1 cellular context compared by ENCODE assay signal in genomic region chr15:41809526-41810220, GRCh38.
TF ChIP-seq lines count a peak whose summit lies in the region.

No MANE protein-coding gene starts in this region.

TF ChIP-seq in SK-N-SH, 30 proteins besides CTCF, POLR2A, EP300 and RAD21:
- TF ChIP-seq TEAD4 (IDR thresholded peaks at IDR 0.05; ENCODE audit: borderline replicate concordance, insufficient read depth) (no peak), POLR2AphosphoS5 (IDR thresholded peaks at IDR 0.05; ENCODE audit: low read depth, low read length) (no peak), FOSL2 (IDR thresholded peaks at IDR 0.05; ENCODE audit: borderline replicate concordance, low read depth) (no peak), GABPA (IDR thresholded peaks at IDR 0.05; ENCODE audit: low read depth) (no peak), NFIC (IDR thresholded peaks at IDR 0.05; ENCODE audit: borderline replicate concordance) (no peak), IRF3 (IDR thresholded peaks at IDR 0.05; ENCODE audit: low read depth, low read length) (no peak), MAX (IDR thresholded peaks at IDR 0.05; ENCODE audit: low read depth) (no peak), USF2 (IDR thresholded peaks at IDR 0.05; ENCODE audit: borderline replicate concordance, low read depth, low read length) (no peak), MXI1 (IDR thresholded peaks at IDR 0.05; ENCODE audit: low read depth, low read length) (no peak), SMC3 (IDR thresholded peaks at IDR 0.05; ENCODE audit: low read depth, low read length) (no peak), YY1 (IDR thresholded peaks at IDR 0.05; ENCODE audit: low read depth) (no peak), TCF12 (IDR thresholded peaks at IDR 0.05) (no peak), REST (IDR thresholded peaks at IDR 0.05; ENCODE audit: low read depth, low read length) (no peak), SIN3A (IDR thresholded peaks at IDR 0.05; ENCODE audit: borderline replicate concordance, low read depth, low read length) (no peak), FOXJ3 (CRISPR knock-in tag; IDR thresholded peaks at IDR 0.05) (no peak)
TF ChIP-seq in SK-N-SH: peak in this region for 0.
